ENCODE assay signal across 13 cellular contexts in genomic region chr11:27281740-27282139, GRCh38.
A peak's percentile ranks its signal among the peaks of the same experiment; 100 is the strongest.
DNase-seq lines count a peak whose midpoint lies in the region; ATAC-seq and TF ChIP-seq lines count a peak whose summit lies in the region.
"Had no signal": no experiment of that assay in that cellular context is flagged by ENCODE, and none has a peak within 500 bp of the region (broad histone marks: within the 10 kb centered on the region; RNA-seq: fewer than 3 reads in every experiment).

No MANE protein-coding gene starts in this region.

- no peaks in the 10 kb centered on the region for H3K36me3 ChIP-seq in neural progenitor cell
- no peaks in the 10 kb centered on the region for H3K36me3 ChIP-seq in mammary epithelial cell (ENCODE audit: insufficient read depth, low read length)
- H3K36me3 ChIP-seq: lower lobe of right lung had no signal

- H3K27ac ChIP-seq in neural progenitor cell = no peak overlapping the region
- no peak overlapping the region for H3K27ac ChIP-seq in mammary epithelial cell (ENCODE audit: insufficient read depth, low read depth, low read length)
- H3K27ac ChIP-seq: lower lobe of right lung had no signal

- TF ChIP-seq CTCF in neural progenitor cell (IDR thresholded peaks at IDR 0.05) (no peak), mammary epithelial cell (conservative IDR thresholded peaks at IDR 0.05 in 1 of 2, IDR thresholded peaks at IDR 0.05 in 1 of 2; ENCODE audit: extremely low read depth in 1 of 2, insufficient read depth in 1 of 2, low read depth in 1 of 2, low read length in 2 of 2) (no peak)

- no TSS peak for BruUV-seq in mammary epithelial cell (replicated peaks; lab: Mats Ljungman, UMichigan)

- H3K4me1 ChIP-seq in neural progenitor cell (peaks cover 7% of the 10 kb centered on the region), mammary epithelial cell (ENCODE audit: insufficient read depth, low read length) (no peaks in the 10 kb centered on the region)
- H3K4me1 ChIP-seq: lower lobe of right lung had no signal

- H3K79me2 ChIP-seq in neural progenitor cell (ENCODE audit: low read depth) = no peaks in the 10 kb centered on the region
- no peaks in the 10 kb centered on the region for H3K79me2 ChIP-seq in mammary epithelial cell (ENCODE audit: insufficient read depth, low read length)

- H3K4me2 ChIP-seq in neural progenitor cell = no peak overlapping the region
- H3K4me2 ChIP-seq in mammary epithelial cell (ENCODE audit: insufficient read depth, low read depth, low read length) = no peak overlapping the region

- peak; percentile 32 for DNase-seq in T-helper 2 cell treated with Interferon-gamma antibody and Interleukin-4, amounts not matched to agents 5 μg/mL and 100 μg/mL, for 36 hours (ENCODE audit: low spot score)
- DNase-seq in neural progenitor cell (ENCODE audit: low spot score) (no peak), NCI-H345 treated with DMSO at 0.1 percent for 48 hours (lab: John Stamatoyannopoulos, UW; ENCODE audit: unreplicated experiment) (no peak), COR-L47 (lab: John Stamatoyannopoulos, UW) (no peak), mammary epithelial cell (no peak)
- DNase-seq: activated CD4-positive, alpha-beta memory T cell treated with anti-CD3 and anti-CD28 coated beads, Interleukin-2, amount 10 ng/mL, durations not matched to agents 7 days and 5 days; CD4-positive, CD25-positive, alpha-beta regulatory T cell; lower lobe of right lung; NCI-H1694; retina had no signal

- CTCF ChIA-PET in mammary epithelial cell (lab: Charles Lee; ENCODE audit: low non-redundant PET) = interaction anchor here (0.6 kb wide), 1 partner anchor 15 kb away, joined by 3 read pairs; no protein-coding TSS in a partner anchor

- peaks cover 3% of the 10 kb centered on the region for H3F3A ChIP-seq in neural progenitor cell (ENCODE audit: low read depth)

- WGBS in mammary epithelial cell (ENCODE audit: low coverage, missing lambda C conversion rate) = 63% methylated on average over 2 of the region's 2 CpGs

- peaks cover 27% of the 10 kb centered on the region for H3K27me3 Mint-ChIP-seq in T-helper 2 cell treated with Interferon-gamma antibody and Interleukin-4, amounts not matched to agents 5 μg/mL and 100 μg/mL, for 36 hours (ENCODE audit: low read depth)
- H3K27me3 Mint-ChIP-seq in neural progenitor cell (ENCODE audit: insufficient read depth, low read depth) = peaks cover 5% of the 10 kb centered on the region

- H2AFZ ChIP-seq in neural progenitor cell (replicated peaks) (peak overlapping the region; percentile 89), mammary epithelial cell (ENCODE audit: low read depth, low read length) (no peak overlapping the region)

- H3K27ac Mint-ChIP-seq in T-helper 2 cell treated with Interferon-gamma antibody and Interleukin-4, amounts not matched to agents 5 μg/mL and 100 μg/mL, for 36 hours = no peak overlapping the region
- no peak overlapping the region for H3K27ac Mint-ChIP-seq in neural progenitor cell
- H3K27ac Mint-ChIP-seq: activated CD4-positive, alpha-beta memory T cell treated with anti-CD3 and anti-CD28 coated beads, Interleukin-2, amount 10 ng/mL, durations not matched to agents 7 days and 5 days; CD4-positive, CD25-positive, alpha-beta regulatory T cell had no signal

- H3K9me3 Mint-ChIP-seq in T-helper 2 cell treated with Interferon-gamma antibody and Interleukin-4, amounts not matched to agents 5 μg/mL and 100 μg/mL, for 36 hours = no peaks in the 10 kb centered on the region
- no peaks in the 10 kb centered on the region for H3K9me3 Mint-ChIP-seq in neural progenitor cell
- H3K9me3 Mint-ChIP-seq: activated CD4-positive, alpha-beta memory T cell treated with anti-CD3 and anti-CD28 coated beads, Interleukin-2, amount 10 ng/mL, durations not matched to agents 7 days and 5 days had no signal

- H3K4me3 ChIP-seq in neural progenitor cell (no peak overlapping the region), mammary epithelial cell (replicated peaks in 1 of 3; ENCODE audit: insufficient read depth in 1 of 3, low read depth in 2 of 3, low read length in 3 of 3) (no peak overlapping the region)
- H3K4me3 ChIP-seq: lower lobe of right lung had no signal

- peaks cover 10% of the 10 kb centered on the region for H3K4me1 Mint-ChIP-seq in T-helper 2 cell treated with Interferon-gamma antibody and Interleukin-4, amounts not matched to agents 5 μg/mL and 100 μg/mL, for 36 hours (ENCODE audit: low read depth)
- peaks cover 5% of the 10 kb centered on the region for H3K4me1 Mint-ChIP-seq in neural progenitor cell

- in situ Hi-C loops in mammary epithelial cell (cut with MboI; ENCODE audit: low sequenced_read_pairs in 2 of 2) = no loop called here

- no peaks in the 10 kb centered on the region for H3K36me3 Mint-ChIP-seq in T-helper 2 cell treated with Interferon-gamma antibody and Interleukin-4, amounts not matched to agents 5 μg/mL and 100 μg/mL, for 36 hours (ENCODE audit: low read depth)
- H3K36me3 Mint-ChIP-seq in neural progenitor cell = no peaks in the 10 kb centered on the region
- H3K36me3 Mint-ChIP-seq: CD4-positive, CD25-positive, alpha-beta regulatory T cell had no signal

- no peaks in the 10 kb centered on the region for H4K20me1 ChIP-seq in neural progenitor cell (ENCODE audit: low read depth)
- H4K20me1 ChIP-seq in mammary epithelial cell (ENCODE audit: insufficient read depth, low read length) = no peaks in the 10 kb centered on the region

- no peak overlapping the region for H3K9ac ChIP-seq in neural progenitor cell
- no peak overlapping the region for H3K9ac ChIP-seq in mammary epithelial cell (ENCODE audit: insufficient read depth, low read length)

- no peaks in the 10 kb centered on the region for H3K27me3 ChIP-seq in neural progenitor cell
- H3K27me3 ChIP-seq in mammary epithelial cell (ENCODE audit: insufficient read depth, low read length) = no peaks in the 10 kb centered on the region

- intact Hi-C loops in mammary epithelial cell (cut with micrococcal nuclease) = no loop called here

- dilution Hi-C loops in mammary epithelial cell (cut with HindIII; ENCODE audit: low sequenced_read_pairs) = no loop called here

- no peak overlapping the region for H3K4me3 Mint-ChIP-seq in T-helper 2 cell treated with Interferon-gamma antibody and Interleukin-4, amounts not matched to agents 5 μg/mL and 100 μg/mL, for 36 hours
- H3K4me3 Mint-ChIP-seq in neural progenitor cell = no peak overlapping the region
- H3K4me3 Mint-ChIP-seq: activated CD4-positive, alpha-beta memory T cell treated with anti-CD3 and anti-CD28 coated beads, Interleukin-2, amount 10 ng/mL, durations not matched to agents 7 days and 5 days; CD4-positive, CD25-positive, alpha-beta regulatory T cell had no signal

- ATAC-seq in GM18499 (IDR thresholded peaks at IDR 0.05; ENCODE audit: insufficient read depth, unreplicated experiment) (peak; percentile 65), HG02759 (IDR thresholded peaks at IDR 0.05; ENCODE audit: unreplicated experiment) (peak; percentile 73), HG03135 (IDR thresholded peaks at IDR 0.05; ENCODE audit: unreplicated experiment) (no peak)

- no peaks in the 10 kb centered on the region for H3K9me3 ChIP-seq in neural progenitor cell (ENCODE audit: low read depth)
- no peaks in the 10 kb centered on the region for H3K9me3 ChIP-seq in mammary epithelial cell (replicated peaks; ENCODE audit: insufficient read depth, low read length)
- H3K9me3 ChIP-seq: lower lobe of right lung had no signal
